ENCODE assay signal across 8 cellular contexts in genomic region chr22:29883045-29883830, GRCh38. TPM values are rescaled to one million over a fixed set of nuclear protein-coding genes. Genes with fewer than 3 reads are reported as not detected.
A peak's percentile ranks its signal among the peaks of the same experiment; 100 is the strongest.
DNase-seq lines count a peak whose midpoint lies in the region; ATAC-seq and TF ChIP-seq lines count a peak whose summit lies in the region.

TSS of gene MTMR3 (plus strand) at chr22:29883174. CDS start at chr22:29971060, 87,886 bp downstream.

- peak within 1 kb of the TSS; percentile 90 to 99 (median 95) for H3K9ac ChIP-seq in BLaER1 treated with 17β-estradiol and CSF1 and Interleukin-3, amounts not matched to agents 10 nM and 100 nM
- peak within 1 kb of the TSS; percentile 80 for H3K9ac ChIP-seq in NT2/D1 (ENCODE audit: insufficient read length, low read depth)
- H3K9ac ChIP-seq in endodermal cell (ENCODE audit: extremely low read depth, low read length, poor library complexity, severe bottlenecking): peak within 1 kb of the TSS; percentile 80

- H3K36me3 ChIP-seq in BLaER1 treated with 17β-estradiol and CSF1 and Interleukin-3, amounts not matched to agents 10 nM and 100 nM: no peaks in the 10 kb centered on the region
- H3K36me3 ChIP-seq in NT2/D1 (ENCODE audit: insufficient read depth, insufficient read length, low read length) (no peaks in the 10 kb centered on the region), endodermal cell (ENCODE audit: control insufficient read depth, insufficient read depth, low read length) (no peaks in the 10 kb centered on the region)

- H3K27ac Mint-ChIP-seq in endodermal cell (peak within 1 kb of the TSS; percentile 84), mesothelial cell of epicardium (peak within 1 kb of the TSS; percentile 91)

- DNase-seq in HPDE6-E6E7 (ENCODE audit: extremely low spot score) (peak; percentile 56), NT2/D1 (ENCODE audit: low read depth, low spot score) (peak; percentile 68), endodermal cell (peak; percentile 99), mesothelial cell of epicardium (ENCODE audit: low spot score in 2 of 2, unreplicated experiment in 2 of 2) (peak; percentile 97 to 99)
- DNase-seq in activated CD8-positive, alpha-beta memory T cell treated with anti-CD3 and anti-CD28 coated beads, Interleukin-2, amount 50 U/mL, for 24 hours (ENCODE audit: extremely low read depth): peak; percentile 77
- DNase-seq in stimulated activated CD8-positive, alpha-beta memory T cell treated with anti-CD3 and anti-CD28 coated beads, Interleukin-15, amount 100 ng/mL, for 4 hours (ENCODE audit: low read depth in 2 of 2): peak; percentile 85 to 87

- WGBS in endodermal cell (ENCODE audit: insufficient coverage in 1 of 2, insufficient read length in 1 of 2), 2 experiments: 0% methylated on average over 17 to 87 of the region's 88 CpGs

- no peaks in the 10 kb centered on the region for H3K36me3 Mint-ChIP-seq in endodermal cell (ENCODE audit: low read depth)
- no peaks in the 10 kb centered on the region for H3K36me3 Mint-ChIP-seq in mesothelial cell of epicardium

- H3K4me3 ChIP-seq in BLaER1 treated with 17β-estradiol and CSF1 and Interleukin-3, amounts not matched to agents 10 nM and 100 nM: peak within 1 kb of the TSS; percentile 89 to 99 (median 96)
- H3K4me3 ChIP-seq in NT2/D1 (ENCODE audit: insufficient read length, low read depth): peak within 1 kb of the TSS; percentile 76
- H3K4me3 ChIP-seq in endodermal cell (ENCODE audit: low read length): peak within 1 kb of the TSS; percentile 92

- peaks cover 11 to 31% (median 20%) of the 10 kb centered on the region in 10 experiments for H3K4me1 ChIP-seq in BLaER1 treated with 17β-estradiol and CSF1 and Interleukin-3, amounts not matched to agents 10 nM and 100 nM
- H3K4me1 ChIP-seq in NT2/D1 (ENCODE audit: insufficient read depth, insufficient read length) (peaks cover 3% of the 10 kb centered on the region), endodermal cell (ENCODE audit: control insufficient read depth, insufficient read depth, low read length) (no peaks in the 10 kb centered on the region)

- ATAC-seq in GM19328 (IDR thresholded peaks at IDR 0.05; ENCODE audit: unreplicated experiment): peak; percentile 61

- peaks cover 6% of the 10 kb centered on the region for H3K4me1 Mint-ChIP-seq in endodermal cell
- peaks cover 12% of the 10 kb centered on the region for H3K4me1 Mint-ChIP-seq in mesothelial cell of epicardium

- peak; percentile 70 for TF ChIP-seq CTCF in endodermal cell (conservative IDR thresholded peaks at IDR 0.05)
- TF ChIP-seq CTCF in mesothelial cell of epicardium (IDR thresholded peaks at IDR 0.05; ENCODE audit: unreplicated experiment): peak; percentile 39

- peaks cover 26 to 51% (median 46%) of the 10 kb centered on the region in 11 experiments; a peak in 21 of 22 replicates for H4K20me1 ChIP-seq in BLaER1 treated with 17β-estradiol and CSF1 and Interleukin-3, amounts not matched to agents 10 nM and 100 nM

- H3K27me3 Mint-ChIP-seq in endodermal cell (ENCODE audit: insufficient read depth) (peaks cover 5% of the 10 kb centered on the region), mesothelial cell of epicardium (ENCODE audit: low read depth) (no peaks in the 10 kb centered on the region)

- peak within 1 kb of the TSS; percentile 89 to 97 (median 92) for H3K27ac ChIP-seq in BLaER1 treated with 17β-estradiol and CSF1 and Interleukin-3, amounts not matched to agents 10 nM and 100 nM
- peak within 1 kb of the TSS; percentile 94 for H3K27ac ChIP-seq in endodermal cell (ENCODE audit: low read depth, low read length)

- H3K4me3 Mint-ChIP-seq in endodermal cell (peak within 1 kb of the TSS; percentile 81), mesothelial cell of epicardium (peak within 1 kb of the TSS; percentile 92)

- peak within 1 kb of the TSS; percentile 70 to 88 (median 82) for H3K4me2 ChIP-seq in BLaER1 treated with 17β-estradiol and CSF1 and Interleukin-3, amounts not matched to agents 10 nM and 100 nM

- no peaks in the 10 kb centered on the region for H3K27me3 ChIP-seq in BLaER1 treated with 17β-estradiol and CSF1 and Interleukin-3, amounts not matched to agents 10 nM and 100 nM
- H3K27me3 ChIP-seq in NT2/D1 (ENCODE audit: insufficient read depth, insufficient read length) (no peaks in the 10 kb centered on the region), endodermal cell (ENCODE audit: control insufficient read depth, insufficient read depth, low read length, poor library complexity, severe bottlenecking) (no peaks in the 10 kb centered on the region)

- H3K9me3 Mint-ChIP-seq in endodermal cell (no peaks in the 10 kb centered on the region), mesothelial cell of epicardium (no peaks in the 10 kb centered on the region)

- peaks cover 0 to 6% (median 0%) of the 10 kb centered on the region in 11 experiments; a peak in 5 of 22 replicates for H3K9me3 ChIP-seq in BLaER1 treated with 17β-estradiol and CSF1 and Interleukin-3, amounts not matched to agents 10 nM and 100 nM (replicated peaks in 1 of 11)
- H3K9me3 ChIP-seq in NT2/D1 (ENCODE audit: insufficient read depth, low read length) (peaks cover 4% of the 10 kb centered on the region; the same call in 1 of the 2 replicates), endodermal cell (ENCODE audit: control insufficient read depth, low read length) (no peaks in the 10 kb centered on the region)

RNA-seq across cellular contexts. Expression of gene MTMR3, which starts in this region (rescaled TPM):
- total RNA-seq in endodermal cell (10 to 100 TPM; 30.9 to 41.3 TPM), mesothelial cell of epicardium (54.4 to 58.8 TPM (median 58.7 TPM) in 3 replicates)
- polyA plus RNA-seq in endodermal cell (2013, experiment 1 of 2): 26.3 TPM
- polyA plus RNA-seq in endodermal cell (2013, experiment 2 of 2): 24.8 TPM

Comparison
In these comparisons a context has a peak if more than half of its experiments do, and no peak if none do; other contexts are left out.
1. Peak in every context shown above with its lines: DNase-seq, ATAC-seq, H3K4me3 ChIP-seq and H3K27ac ChIP-seq.